ENCODE assay signal across 15 cellular contexts in genomic region chr2:45583989-45584388, GRCh38.
"Had no signal": no experiment of that assay in that cellular context is flagged by ENCODE, and none has a peak within 500 bp of the region (broad histone marks: within the 10 kb centered on the region; RNA-seq: fewer than 3 reads in every experiment).

No MANE protein-coding gene starts in this region.

- H3K9me3 Mint-ChIP-seq: activated CD4-positive, alpha-beta memory T cell treated with anti-CD3 and anti-CD28 coated beads, Interleukin-2, amount 10 ng/mL, durations not matched to agents 7 days and 5 days; memory B cell; stimulated activated naive CD8-positive, alpha-beta T cell treated with anti-CD3 and anti-CD28 coated beads, Interleukin-15, Interleukin-2, amounts not matched to agents 100 ng/mL and 50 ng/mL, for 24 hours; T-helper 1 cell treated with Interleukin-12 subunit alpha and Interleukin-12 subunit beta and Interleukin-4 antibody, amounts not matched to agents 30 μg/mL and 1 μg/mL, for 36 hours; WTC11 had no signal

- H3K9me3 ChIP-seq: heart right ventricle, left ventricle myocardium inferior, transverse colon had no signal

- H3K27me3 Mint-ChIP-seq: activated CD4-positive, alpha-beta memory T cell treated with anti-CD3 and anti-CD28 coated beads, Interleukin-2, amount 10 ng/mL, durations not matched to agents 7 days and 5 days; activated CD8-positive, alpha-beta memory T cell treated with anti-CD3 and anti-CD28 coated beads, Interleukin-2, amount 10 ng/mL, durations not matched to agents 7 days and 5 days; activated naive CD8-positive, alpha-beta T cell; memory B cell; stimulated activated naive CD8-positive, alpha-beta T cell treated with anti-CD3 and anti-CD28 coated beads, Interleukin-15, Interleukin-2, amounts not matched to agents 100 ng/mL and 50 ng/mL, for 24 hours had no signal

- H3K27ac Mint-ChIP-seq: activated CD4-positive, alpha-beta memory T cell treated with anti-CD3 and anti-CD28 coated beads, Interleukin-2, amount 10 ng/mL, durations not matched to agents 7 days and 5 days; activated CD8-positive, alpha-beta memory T cell treated with anti-CD3 and anti-CD28 coated beads, Interleukin-2, amount 10 ng/mL, durations not matched to agents 7 days and 5 days; activated naive CD8-positive, alpha-beta T cell; memory B cell; stimulated activated naive CD8-positive, alpha-beta T cell treated with anti-CD3 and anti-CD28 coated beads, Interleukin-15, Interleukin-2, amounts not matched to agents 100 ng/mL and 50 ng/mL, for 24 hours; T-helper 1 cell treated with Interleukin-12 subunit alpha and Interleukin-12 subunit beta and Interleukin-4 antibody, amounts not matched to agents 30 μg/mL and 1 μg/mL, for 36 hours; WTC11 had no signal

- DNase-seq: activated CD4-positive, alpha-beta memory T cell treated with anti-CD3 and anti-CD28 coated beads, Interleukin-2, amount 10 ng/mL, durations not matched to agents 7 days and 5 days; activated CD4-positive, alpha-beta T cell treated with anti-CD3 and anti-CD28 coated beads for 4 hours; activated CD8-positive, alpha-beta memory T cell treated with anti-CD3 and anti-CD28 coated beads, Interleukin-2, amount 10 ng/mL, durations not matched to agents 7 days and 5 days; cerebellar nuclear complex; cortex of kidney; effector CD8-positive, alpha-beta T cell; heart right ventricle; left ventricle myocardium inferior; transverse colon had no signal

- H3K4me3 ChIP-seq: heart right ventricle, left ventricle myocardium inferior, transverse colon had no signal

- ATAC-seq: activated CD8-positive, alpha-beta memory T cell treated with anti-CD3 and anti-CD28 coated beads, Interleukin-2, amount 10 ng/mL, durations not matched to agents 7 days and 5 days; esophagus mucosa; heart right ventricle; WTC11 had no signal

- H3K27me3 ChIP-seq: heart right ventricle, transverse colon had no signal

- H3K27ac ChIP-seq: heart right ventricle, left ventricle myocardium inferior, transverse colon had no signal

- H3K4me3 Mint-ChIP-seq: activated CD4-positive, alpha-beta memory T cell treated with anti-CD3 and anti-CD28 coated beads, Interleukin-2, amount 10 ng/mL, durations not matched to agents 7 days and 5 days; activated CD8-positive, alpha-beta memory T cell treated with anti-CD3 and anti-CD28 coated beads, Interleukin-2, amount 10 ng/mL, durations not matched to agents 7 days and 5 days; activated naive CD8-positive, alpha-beta T cell; memory B cell; stimulated activated naive CD8-positive, alpha-beta T cell treated with anti-CD3 and anti-CD28 coated beads, Interleukin-15, Interleukin-2, amounts not matched to agents 100 ng/mL and 50 ng/mL, for 24 hours; T-helper 1 cell treated with Interleukin-12 subunit alpha and Interleukin-12 subunit beta and Interleukin-4 antibody, amounts not matched to agents 30 μg/mL and 1 μg/mL, for 36 hours; WTC11 had no signal
